ENCODE assay signal across 8 cellular contexts in genomic region chr2:28452534-28453081, GRCh38. TPM values are rescaled to one million over a fixed set of nuclear protein-coding genes. Genes with fewer than 3 reads are reported as not detected.
DNase-seq lines count a peak whose midpoint lies in the region; ATAC-seq and TF ChIP-seq lines count a peak whose summit lies in the region.

No MANE protein-coding gene starts in this region.

- peak; percentile 58 to 64 for ATAC-seq in activated CD4-positive, CD25-positive, alpha-beta regulatory T cell treated with anti-CD3 and anti-CD28 coated beads, Interleukin-2, amount 50 U/mL, for 24 hours
- ATAC-seq in central memory CD8-positive, alpha-beta T cell (replicated peaks; ENCODE audit: extremely low read depth, poor library complexity, severe bottlenecking) = peak; percentile 56
- peak; percentile 91 for ATAC-seq in left lung

- no peaks in the 10 kb centered on the region for H3K9me2 ChIP-seq in MM.1S (replicated peaks; ENCODE audit: insufficient read depth, low read length)

- no peaks in the 10 kb centered on the region for H3K36me3 ChIP-seq in MM.1S (replicated peaks; ENCODE audit: insufficient read depth, low read length)
- H3K36me3 ChIP-seq in left lung = no peaks in the 10 kb centered on the region

- H3K9me3 Mint-ChIP-seq in central memory CD8-positive, alpha-beta T cell = no peaks in the 10 kb centered on the region

- no peaks in the 10 kb centered on the region for H4K20me1 ChIP-seq in MM.1S (ENCODE audit: insufficient read depth, low read length)

- H3K9me3 ChIP-seq in MM.1S (replicated peaks; ENCODE audit: insufficient read depth, low read length) (no peaks in the 10 kb centered on the region), left lung (no peaks in the 10 kb centered on the region)

- H3K9ac ChIP-seq in MM.1S (ENCODE audit: low read length) = no peak overlapping the region

- peak; percentile 14 to 20 for DNase-seq in NCI-H2081 (lab: John Stamatoyannopoulos, UW)
- DNase-seq in NCI-H2081 treated with DMSO at 0.1 percent for 48 hours (lab: John Stamatoyannopoulos, UW) = no peak
- DNase-seq in MM.1S = peak; percentile 50
- peak; percentile 62 to 80 for DNase-seq in central memory CD8-positive, alpha-beta T cell (ENCODE audit: low spot score in 2 of 2)
- DNase-seq in left lung = peak; percentile 80 to 92
- DNase-seq in stimulated activated CD4-positive, alpha-beta T cell treated with anti-CD3 and anti-CD28 coated beads, TNF-alpha, amount 100 ng/mL, for 48 hours (ENCODE audit: low read depth in 3 of 3) = peak; percentile 61 to 88 (median 78)
- no peak for DNase-seq in NCI-H187 treated with DMSO at 0.1 percent for 48 hours (lab: John Stamatoyannopoulos, UW)

- peak; percentile 92 for TF ChIP-seq CTCF in MM.1S (IDR thresholded peaks at IDR 0.05; ENCODE audit: low read length)
- peak; percentile 72 to 94 for TF ChIP-seq CTCF in left lung (IDR thresholded peaks at IDR 0.05)

- no peak overlapping the region for H3K27ac ChIP-seq in MM.1S (ENCODE audit: low read length)
- no peak overlapping the region for H3K27ac ChIP-seq in left lung

- H3K36me3 Mint-ChIP-seq in central memory CD8-positive, alpha-beta T cell (ENCODE audit: insufficient read depth) = no peaks in the 10 kb centered on the region

- H3F3A ChIP-seq in MM.1S (ENCODE audit: insufficient read depth, low read length) = no peaks in the 10 kb centered on the region

- no peak overlapping the region for H3K4me2 ChIP-seq in MM.1S (ENCODE audit: low read depth, low read length)

- no peaks in the 10 kb centered on the region for H3K79me2 ChIP-seq in MM.1S (ENCODE audit: low read length)

- peaks cover 11% of the 10 kb centered on the region for H3K4me1 Mint-ChIP-seq in central memory CD8-positive, alpha-beta T cell

- H2AFZ ChIP-seq in MM.1S (ENCODE audit: low read length) = 0 out of 2 replicates have a peak overlapping the region, but pooled peaks have one; percentile 30

- no peak overlapping the region for H3K27ac Mint-ChIP-seq in central memory CD8-positive, alpha-beta T cell (ENCODE audit: low read depth)

- peaks cover under 1% of the 10 kb centered on the region; the same call in 1 of the 2 replicates for H3K4me1 ChIP-seq in MM.1S (ENCODE audit: low read length)
- peaks cover 0 to 32% of the 10 kb centered on the region in 2 donors for H3K4me1 ChIP-seq in left lung

- intact Hi-C loops in left lung (cut with DNase I) = loop anchor here in 1 of 2 donors (5.0 kb wide), 1 partner anchor 750 kb away; no protein-coding TSS in a partner anchor

- no peaks in the 10 kb centered on the region for H3K27me3 Mint-ChIP-seq in central memory CD8-positive, alpha-beta T cell

- H3K4me3 ChIP-seq in MM.1S (ENCODE audit: low read length) (no peak overlapping the region), left lung (no peak overlapping the region)

- no peak overlapping the region for H3K4me3 Mint-ChIP-seq in central memory CD8-positive, alpha-beta T cell

- no peaks in the 10 kb centered on the region for H3K27me3 ChIP-seq in MM.1S (replicated peaks; ENCODE audit: insufficient read depth, low read length)
- no peaks in the 10 kb centered on the region for H3K27me3 ChIP-seq in left lung

RNA-seq across cellular contexts. Expression of gene PLB1, which starts 43.3 kb away (rescaled TPM):
- total RNA-seq in left lung = 1 to 10 TPM; 3.6 to 6.8 TPM

RNA-seq across cellular contexts. Expression of gene FOSL2, which starts 60.0 kb away (rescaled TPM):
- total RNA-seq in left lung = 100 to 1,000 TPM in 1 of 2 donors, 10 to 100 TPM in 1; 83.4 to 114 TPM

Comparison
In these comparisons a context has a peak if more than half of its experiments do, and no peak if none do; other contexts are left out.
1. DNase-seq: peak in NCI-H2081 (2 of 2), MM.1S (single experiment), central memory CD8-positive, alpha-beta T cell (2 of 2), left lung (2 of 2) and stimulated activated CD4-positive, alpha-beta T cell treated with anti-CD3 and anti-CD28 coated beads, TNF-alpha, amount 100 ng/mL, for 48 hours (3 of 3); none in NCI-H2081 treated with DMSO at 0.1 percent for 48 hours (single experiment) and NCI-H187 treated with DMSO at 0.1 percent for 48 hours (single experiment).
2. Peak in every context shown above with its lines, with median percentiles within 50 percentile points of each other: ATAC-seq.